ENCODE assay signal across 26 cellular contexts in the genomic region with DNA sequence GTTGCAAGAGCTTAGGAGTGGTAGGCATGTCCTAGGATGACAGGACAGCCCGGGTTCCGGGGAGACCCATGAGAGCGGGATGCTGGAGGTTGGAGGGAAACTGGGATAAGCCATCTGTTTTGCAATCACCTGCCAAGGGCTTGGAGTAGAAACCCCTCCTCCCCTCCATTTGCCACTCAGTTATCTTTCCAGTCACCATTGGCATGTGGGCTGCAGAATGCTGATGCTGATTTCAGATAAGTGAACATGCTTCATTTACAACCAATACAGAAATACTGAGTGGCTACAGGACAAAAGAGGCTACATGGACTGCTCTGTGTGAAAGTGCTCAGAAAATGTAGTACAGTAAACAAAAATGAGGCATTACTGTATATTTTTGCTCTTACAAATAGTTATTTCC.
DNase-seq lines count a peak whose midpoint lies in the region; ATAC-seq, FAIRE-seq and TF ChIP-seq lines count a peak whose summit lies in the region.
"Had no signal": no experiment of that assay in that cellular context is flagged by ENCODE, and none has a peak within 500 bp of the region (broad histone marks: within the 10 kb centered on the region; RNA-seq: fewer than 3 reads in every experiment).

No MANE protein-coding gene starts in this region.

- no peak for TF ChIP-seq EP300 in K562 (IDR thresholded peaks at IDR 0.05; ENCODE audit: low read length)

- H2BK15ac ChIP-seq in mesendoderm (replicated peaks; ENCODE audit: low read depth) = no peak overlapping the region

- no peak for TF ChIP-seq CTCF in K562 (IDR thresholded peaks at IDR 0.05 in 2 of 3, conservative IDR thresholded peaks at IDR 0.05 in 1 of 3; ENCODE audit: insufficient read depth in 2 of 3, low read depth in 1 of 3, low read length in 3 of 3)

- H4K8ac ChIP-seq in mesendoderm (ENCODE audit: low read depth, low read length) = no peak overlapping the region

- H3K27ac ChIP-seq in K562 (ENCODE audit: extremely low read depth, low read depth, low read length) (no peak overlapping the region), mesendoderm (ENCODE audit: low read depth, low read length) (no peak overlapping the region)
- H3K27ac ChIP-seq: BLaER1 had no signal

- H3K4me1 ChIP-seq in K562 (replicated peaks in 1 of 2; ENCODE audit: control insufficient read depth in 2 of 2, insufficient read depth in 2 of 2, low read length in 2 of 2) = no peaks in the 10 kb centered on the region
- peaks cover 4% of the 10 kb centered on the region for H3K4me1 ChIP-seq in mesendoderm (ENCODE audit: control insufficient read depth, low read depth, low read length)
- H3K4me1 ChIP-seq: BE2C, BLaER1 had no signal

- no peak overlapping the region for H2BK5ac ChIP-seq in mesendoderm (ENCODE audit: low read length)

- no peak overlapping the region for H3K4me3 ChIP-seq in K562
- H3K4me3 ChIP-seq in mesendoderm (ENCODE audit: low read length) = no peak overlapping the region
- H3K4me3 ChIP-seq: BLaER1, GM12878 had no signal

- no peak overlapping the region for H3K4ac ChIP-seq in mesendoderm (ENCODE audit: low read depth, low read length)

- no peaks in the 10 kb centered on the region for H4K20me1 ChIP-seq in K562 (replicated peaks; ENCODE audit: control insufficient read depth, insufficient read depth, low read length)
- H4K20me1 ChIP-seq: BLaER1 had no signal

- POLR2A ChIA-PET in K562 (lab: Yijun Ruan, JAX) = no interaction called here

- H3K18ac ChIP-seq in mesendoderm (ENCODE audit: low read length) = no peak overlapping the region

- no peak overlapping the region for H2BK120ac ChIP-seq in mesendoderm (ENCODE audit: low read depth, low read length)

- CTCF ChIA-PET in K562 (lab: Yijun Ruan, JAX; ENCODE audit: low intra/inter-chr PET ratio) = no interaction called here
- CTCF ChIA-PET in activated naive CD4-positive, alpha-beta T cell treated with anti-CD3 and anti-CD28 coated beads for 36 hours (lab: Charles Lee) = interaction anchor here (0.6 kb wide), 1 partner anchor 11 kb away, joined by 4 read pairs; no protein-coding TSS in a partner anchor

- no peaks in the 10 kb centered on the region for H3K79me1 ChIP-seq in mesendoderm (ENCODE audit: low read length)

- peaks cover 3% of the 10 kb centered on the region for H3K27me3 Mint-ChIP-seq in activated naive CD4-positive, alpha-beta T cell treated with anti-CD3 and anti-CD28 coated beads for 36 hours (ENCODE audit: low read depth)

- H4K5ac ChIP-seq in mesendoderm (ENCODE audit: low read length) = no peak overlapping the region

- H3K4me2 ChIP-seq in K562 (ENCODE audit: insufficient read depth, low read length) (no peak overlapping the region), mesendoderm (ENCODE audit: low read length) (no peak overlapping the region)
- H3K4me2 ChIP-seq: BLaER1 had no signal

- H3K79me2 ChIP-seq in K562 (ENCODE audit: control insufficient read depth, insufficient read depth, low read length) (no peaks in the 10 kb centered on the region), mesendoderm (ENCODE audit: control insufficient read depth, insufficient read depth, low read length) (no peaks in the 10 kb centered on the region)

- DNase-seq in NCI-H2171 treated with DMSO at 0.1 percent for 48 hours (lab: John Stamatoyannopoulos, UW) (peak; percentile 2), NCI-H2171 (lab: John Stamatoyannopoulos, UW) (no peak), K562 (ENCODE audit: extremely low read depth in 1 of 4, low spot score in 3 of 4) (no peak), mesendoderm (peak; percentile 56)
- no peak for DNase-seq in activated naive CD4-positive, alpha-beta T cell treated with anti-CD3 and anti-CD28 coated beads for 36 hours
- DNase-seq in activated T-cell treated with anti-CD3 and anti-CD28 coated beads, Interleukin-2, amount 50 U/mL, for 1 hour = no peak
- DNase-seq: 8988T; ACHN; BE2C; C1 segment of cervical spinal cord; CD4-positive, alpha-beta memory T cell; CD4-positive, CD25-positive, alpha-beta regulatory T cell; CD8-positive, alpha-beta memory T cell; COR-L47; DMS153; DMS53; DMS79; DND-41; EL; GDM1 had no signal

- H3K9ac ChIP-seq in K562 (ENCODE audit: insufficient read depth in 1 of 2, low read depth in 2 of 2, low read length in 2 of 2) (no peak overlapping the region), mesendoderm (ENCODE audit: low read length) (no peak overlapping the region)
- H3K9ac ChIP-seq: BLaER1 had no signal

- H3K9me3 Mint-ChIP-seq in activated naive CD4-positive, alpha-beta T cell treated with anti-CD3 and anti-CD28 coated beads for 36 hours = no peaks in the 10 kb centered on the region
- H3K9me3 Mint-ChIP-seq: CD4-positive, alpha-beta memory T cell; CD8-positive, alpha-beta memory T cell had no signal

- TF ChIP-seq POLR2A in K562 (conservative IDR thresholded peaks at IDR 0.05) = no peak

- H3K23ac ChIP-seq in mesendoderm (ENCODE audit: low read length) = no peak overlapping the region

- no peak overlapping the region for H2AFZ ChIP-seq in K562 (ENCODE audit: low read depth, low read length)

- no peaks in the 10 kb centered on the region for H3K36me3 Mint-ChIP-seq in activated naive CD4-positive, alpha-beta T cell treated with anti-CD3 and anti-CD28 coated beads for 36 hours (ENCODE audit: low read depth)
- H3K36me3 Mint-ChIP-seq: CD14-positive monocyte; CD4-positive, alpha-beta memory T cell; CD4-positive, CD25-positive, alpha-beta regulatory T cell; CD8-positive, alpha-beta memory T cell had no signal

- TF ChIP-seq RAD21 in K562 (CRISPR knock-in tag; conservative IDR thresholded peaks at IDR 0.05 in 1 of 2, IDR thresholded peaks at IDR 0.05 in 1 of 2) = no peak

- no peak overlapping the region for H2AK5ac ChIP-seq in mesendoderm (ENCODE audit: low read length)

- no peaks in the 10 kb centered on the region for H3K9me1 ChIP-seq in K562 (ENCODE audit: control insufficient read depth, insufficient read depth, low read length)

- H3K9me3 ChIP-seq in K562 (replicated peaks; ENCODE audit: control insufficient read depth, insufficient read depth, low read depth, low read length) = no peaks in the 10 kb centered on the region
- H3K9me3 ChIP-seq: BE2C, BLaER1 had no signal

- no peak for ATAC-seq in K562
- ATAC-seq: GM12878 had no signal

- no peak overlapping the region for H3K4me3 Mint-ChIP-seq in activated naive CD4-positive, alpha-beta T cell treated with anti-CD3 and anti-CD28 coated beads for 36 hours
- H3K4me3 Mint-ChIP-seq: CD14-positive monocyte; CD4-positive, alpha-beta memory T cell; CD4-positive, CD25-positive, alpha-beta regulatory T cell; CD8-positive, alpha-beta memory T cell had no signal

- no peak for FAIRE-seq in K562 (lab: Jason Lieb, UNC)
- FAIRE-seq: A204.1, GM12878, GM12892, GM18507 had no signal

- H3K27me3 ChIP-seq in K562 (ENCODE audit: control insufficient read depth in 2 of 2, insufficient read depth in 2 of 2, low read length in 2 of 2) (peaks cover 16 to 21% of the 10 kb centered on the region in 2 experiments), mesendoderm (ENCODE audit: insufficient read depth, low read length, poor library complexity) (no peaks in the 10 kb centered on the region)
- H3K27me3 ChIP-seq: BLaER1 had no signal

- no peaks in the 10 kb centered on the region for H3K4me1 Mint-ChIP-seq in activated naive CD4-positive, alpha-beta T cell treated with anti-CD3 and anti-CD28 coated beads for 36 hours (ENCODE audit: low read depth)
- H3K4me1 Mint-ChIP-seq: CD14-positive monocyte; CD4-positive, alpha-beta memory T cell; CD4-positive, CD25-positive, alpha-beta regulatory T cell; CD8-positive, alpha-beta memory T cell had no signal

- no peak overlapping the region for H3K56ac ChIP-seq in mesendoderm (ENCODE audit: low read length)

- no peak overlapping the region for H3K27ac Mint-ChIP-seq in activated naive CD4-positive, alpha-beta T cell treated with anti-CD3 and anti-CD28 coated beads for 36 hours
- H3K27ac Mint-ChIP-seq: CD14-positive monocyte; CD4-positive, alpha-beta memory T cell; CD4-positive, CD25-positive, alpha-beta regulatory T cell had no signal

- no peaks in the 10 kb centered on the region for H3K36me3 ChIP-seq in K562 (ENCODE audit: control insufficient read depth, insufficient read depth, low read length)
- H3K36me3 ChIP-seq in mesendoderm (ENCODE audit: control insufficient read depth, insufficient read depth, low read length) = no peaks in the 10 kb centered on the region
- H3K36me3 ChIP-seq: BE2C, BLaER1 had no signal

- intact Hi-C loops in K562 (cut with micrococcal nuclease) = loop anchor here (10.0 kb wide), 1 partner anchor 562 kb away; no protein-coding TSS in a partner anchor
- intact Hi-C loops in activated naive CD4-positive, alpha-beta T cell treated with anti-CD3 and anti-CD28 coated beads for 36 hours (cut with micrococcal nuclease) = no loop called here

- in situ Hi-C loops in K562 (cut with MboI) = no loop called here

- 0% methylated on average over 3 of the region's 3 CpGs for WGBS in K562 (ENCODE audit: insufficient coverage, low coverage, missing lambda C conversion rate)
- WGBS in mesendoderm (ENCODE audit: extremely low coverage, insufficient coverage, low lambda C conversion rate) = no CpG with 5 or more reads among the region's 3 CpGs

- no TSS peak for BruUV-seq in K562 (replicated peaks; lab: Mats Ljungman, UMichigan)

TF ChIP-seq in K562, 482 proteins besides CTCF, POLR2A, EP300 and RAD21:
- TF ChIP-seq LCOR (CRISPR knock-in tag; IDR thresholded peaks at IDR 0.05) (no peak), CBFA2T3 (IDR thresholded peaks at IDR 0.05) (peak; percentile 4; the same call in 1 of the 2 replicates), TFAM (CRISPR knock-in tag; conservative IDR thresholded peaks at IDR 0.05) (no peak), HDAC6 (IDR thresholded peaks at IDR 0.05; ENCODE audit: low read depth, low read length) (no peak)

Comparison
In these comparisons a context has a peak if more than half of its experiments do, and no peak if none do; other contexts are left out.
1. DNase-seq: peak in NCI-H2171 treated with DMSO at 0.1 percent for 48 hours (single experiment) and mesendoderm (single experiment); none in NCI-H2171 (single experiment), K562 (0 of 4), activated naive CD4-positive, alpha-beta T cell treated with anti-CD3 and anti-CD28 coated beads for 36 hours (single experiment) and activated T-cell treated with anti-CD3 and anti-CD28 coated beads, Interleukin-2, amount 50 U/mL, for 1 hour (single experiment).